In genomic region chr11:15202626-15203025, GRCh38 we compare ENCODE assay signal across 33 cellular contexts.
"Had no signal": no experiment of that assay in that cellular context is flagged by ENCODE, and none has a peak within 500 bp of the region (broad histone marks: within the 10 kb centered on the region; RNA-seq: fewer than 3 reads in every experiment).

No MANE protein-coding gene starts in this region.

- H3K27ac ChIP-seq: adrenal gland, body of pancreas, coronary artery, dorsolateral prefrontal cortex, esophagus muscularis mucosa, foreskin keratinocyte, gastroesophageal sphincter, heart right ventricle had no signal

- H3K36me3 Mint-ChIP-seq: activated CD4-positive, alpha-beta memory T cell treated with anti-CD3 and anti-CD28 coated beads for 36 hours; activated naive CD4-positive, alpha-beta T cell treated with anti-CD3 and anti-CD28 coated beads, Interleukin-2, amount 50 U/mL, for 24 hours; activated naive CD8-positive, alpha-beta T cell treated with anti-CD3 and anti-CD28 coated beads for 36 hours had no signal

- H3K4me1 ChIP-seq: adrenal gland, foreskin keratinocyte had no signal

- H3K36me3 ChIP-seq: adrenal gland, esophagus muscularis mucosa, gastroesophageal sphincter, heart right ventricle had no signal

- H3K27ac Mint-ChIP-seq: activated CD4-positive, alpha-beta memory T cell treated with anti-CD3 and anti-CD28 coated beads for 36 hours; activated CD4-positive, alpha-beta T cell treated with anti-CD3 and anti-CD28 coated beads for 36 hours; activated CD4-positive, alpha-beta T cell treated with anti-CD3 and anti-CD28 coated beads, Interleukin-2, amount 10 ng/mL, durations not matched to agents 24 days and 14 days; activated naive CD4-positive, alpha-beta T cell treated with anti-CD3 and anti-CD28 coated beads for 36 hours; activated naive CD4-positive, alpha-beta T cell treated with anti-CD3 and anti-CD28 coated beads, Interleukin-2, amount 50 U/mL, for 24 hours; activated naive CD8-positive, alpha-beta T cell treated with anti-CD3 and anti-CD28 coated beads for 36 hours; activated naive CD8-positive, alpha-beta T cell treated with anti-CD3 and anti-CD28 coated beads, Interleukin-2, amount 50 U/mL, for 24 hours; activated T-helper 1 cell treated with anti-CD3 and anti-CD28 coated beads, Interleukin-12 subunit alpha, Interleukin-12 subunit beta, Interleukin-2, Interleukin-4 antibody, amounts not matched to agents 30 ng/mL and 10 ng/mL and 1 ng/mL, durations not matched to agents 14 hours and 24 hours and 36 hours; activated T-helper 2 cell treated with anti-CD3 and anti-CD28 coated beads, Interferon-gamma antibody, Interleukin-2, Interleukin-4, amounts not matched to agents 10 μg/mL and 5 μg/mL and 100 μg/mL, durations not matched to agents 14 hours and 24 hours and 36 hours; dendritic cell treated with granulocyte-macrophage colony-stimulating factor and Interleukin-4, amounts not matched to agents 40 ng/mL and 50 ng/mL, for 4 days; T-helper 17 cell; T-helper 2 cell treated with Interferon-gamma antibody and Interleukin-4, amounts not matched to agents 5 μg/mL and 100 μg/mL, for 36 hours had no signal

- DNase-seq: activated CD4-positive, alpha-beta memory T cell treated with anti-CD3 and anti-CD28 coated beads for 36 hours; activated CD4-positive, alpha-beta T cell treated with anti-CD3 and anti-CD28 coated beads for 36 hours; activated CD4-positive, alpha-beta T cell treated with anti-CD3 and anti-CD28 coated beads, Interleukin-2, amount 10 ng/mL, durations not matched to agents 24 days and 14 days; activated CD4-positive, CD25-positive, alpha-beta regulatory T cell; activated CD4-positive, CD25-positive, alpha-beta regulatory T cell treated with anti-CD3 and anti-CD28 coated beads, Interleukin-2, amount 50 U/mL, for 72 hours; activated CD8-positive, alpha-beta memory T cell treated with anti-CD3 and anti-CD28 coated beads, Interleukin-2, amount 50 U/mL, for 4 hours; activated effector memory CD4-positive, alpha-beta T cell treated with anti-CD3 and anti-CD28 coated beads, Interleukin-2, amount 50 U/mL, for 16 hours; activated naive CD4-positive, alpha-beta T cell treated with anti-CD3 and anti-CD28 coated beads for 36 hours; activated naive CD8-positive, alpha-beta T cell treated with anti-CD3 and anti-CD28 coated beads for 36 hours; activated naive CD8-positive, alpha-beta T cell treated with anti-CD3 and anti-CD28 coated beads, Interleukin-2, amount 50 U/mL, for 24 hours; activated T-cell treated with anti-CD3 and anti-CD28 coated beads, Interleukin-2, amount 50 U/mL, for 1 hour; activated T-cell treated with anti-CD3 and anti-CD28 coated beads, Interleukin-2, amount 50 U/mL, for 48 hours; adrenal gland; amygdala; aorta; body of pancreas; dorsolateral prefrontal cortex; effector memory CD4-positive, alpha-beta T cell; erythroblast; foreskin keratinocyte; heart right ventricle; T-helper 1 cell; T-helper 17 cell; T1000 had no signal

- H3K9me3 Mint-ChIP-seq: activated CD4-positive, alpha-beta memory T cell treated with anti-CD3 and anti-CD28 coated beads for 36 hours; activated CD4-positive, alpha-beta T cell treated with anti-CD3 and anti-CD28 coated beads, Interleukin-2, amount 10 ng/mL, durations not matched to agents 24 days and 14 days; activated naive CD4-positive, alpha-beta T cell treated with anti-CD3 and anti-CD28 coated beads for 36 hours; activated naive CD4-positive, alpha-beta T cell treated with anti-CD3 and anti-CD28 coated beads, Interleukin-2, amount 50 U/mL, for 24 hours; activated naive CD8-positive, alpha-beta T cell treated with anti-CD3 and anti-CD28 coated beads for 36 hours; activated naive CD8-positive, alpha-beta T cell treated with anti-CD3 and anti-CD28 coated beads, Interleukin-2, amount 50 U/mL, for 24 hours; activated T-helper 1 cell treated with anti-CD3 and anti-CD28 coated beads, Interleukin-12 subunit alpha, Interleukin-12 subunit beta, Interleukin-2, Interleukin-4 antibody, amounts not matched to agents 30 ng/mL and 10 ng/mL and 1 ng/mL, durations not matched to agents 14 hours and 24 hours and 36 hours; activated T-helper 2 cell treated with anti-CD3 and anti-CD28 coated beads, Interferon-gamma antibody, Interleukin-2, Interleukin-4, amounts not matched to agents 10 μg/mL and 5 μg/mL and 100 μg/mL, durations not matched to agents 14 hours and 24 hours and 36 hours; central memory CD8-positive, alpha-beta T cell; dendritic cell treated with granulocyte-macrophage colony-stimulating factor and Interleukin-4, amounts not matched to agents 40 ng/mL and 50 ng/mL, for 4 days; T-helper 2 cell treated with Interferon-gamma antibody and Interleukin-4, amounts not matched to agents 5 μg/mL and 100 μg/mL, for 36 hours had no signal

- H3K4me3 ChIP-seq: adrenal gland, body of pancreas, coronary artery, dorsolateral prefrontal cortex, esophagus muscularis mucosa, gastroesophageal sphincter, heart right ventricle had no signal

- ATAC-seq: activated CD4-positive, alpha-beta T cell treated with anti-CD3 and anti-CD28 coated beads for 36 hours; activated naive CD8-positive, alpha-beta T cell treated with anti-CD3 and anti-CD28 coated beads, Interleukin-2, amount 50 U/mL, for 24 hours; body of pancreas; foreskin keratinocyte; gastroesophageal sphincter; heart right ventricle; T-helper 17 cell had no signal

- H3K4me3 Mint-ChIP-seq: activated CD4-positive, alpha-beta memory T cell treated with anti-CD3 and anti-CD28 coated beads for 36 hours; activated CD4-positive, alpha-beta T cell treated with anti-CD3 and anti-CD28 coated beads for 36 hours; activated CD4-positive, alpha-beta T cell treated with anti-CD3 and anti-CD28 coated beads, Interleukin-2, amount 10 ng/mL, durations not matched to agents 24 days and 14 days; activated naive CD4-positive, alpha-beta T cell treated with anti-CD3 and anti-CD28 coated beads for 36 hours; activated naive CD4-positive, alpha-beta T cell treated with anti-CD3 and anti-CD28 coated beads, Interleukin-2, amount 50 U/mL, for 24 hours; activated naive CD8-positive, alpha-beta T cell treated with anti-CD3 and anti-CD28 coated beads for 36 hours; activated naive CD8-positive, alpha-beta T cell treated with anti-CD3 and anti-CD28 coated beads, Interleukin-2, amount 50 U/mL, for 24 hours; activated T-helper 1 cell treated with anti-CD3 and anti-CD28 coated beads, Interleukin-12 subunit alpha, Interleukin-12 subunit beta, Interleukin-2, Interleukin-4 antibody, amounts not matched to agents 30 ng/mL and 10 ng/mL and 1 ng/mL, durations not matched to agents 14 hours and 24 hours and 36 hours; central memory CD8-positive, alpha-beta T cell; dendritic cell treated with granulocyte-macrophage colony-stimulating factor and Interleukin-4, amounts not matched to agents 40 ng/mL and 50 ng/mL, for 4 days; T-helper 17 cell; T-helper 2 cell treated with Interferon-gamma antibody and Interleukin-4, amounts not matched to agents 5 μg/mL and 100 μg/mL, for 36 hours had no signal

- H3K9me3 ChIP-seq: adrenal gland, body of pancreas, esophagus muscularis mucosa, gastroesophageal sphincter, heart right ventricle had no signal

- H3K27me3 ChIP-seq: adrenal gland, body of pancreas, esophagus muscularis mucosa, gastroesophageal sphincter had no signal

- H3K27me3 Mint-ChIP-seq: activated CD4-positive, alpha-beta memory T cell treated with anti-CD3 and anti-CD28 coated beads for 36 hours; activated CD4-positive, alpha-beta T cell treated with anti-CD3 and anti-CD28 coated beads for 36 hours; activated naive CD4-positive, alpha-beta T cell treated with anti-CD3 and anti-CD28 coated beads, Interleukin-2, amount 50 U/mL, for 24 hours; activated naive CD8-positive, alpha-beta T cell treated with anti-CD3 and anti-CD28 coated beads for 36 hours had no signal

- H3K4me1 Mint-ChIP-seq: activated CD4-positive, alpha-beta T cell treated with anti-CD3 and anti-CD28 coated beads for 36 hours; activated CD4-positive, alpha-beta T cell treated with anti-CD3 and anti-CD28 coated beads, Interleukin-2, amount 10 ng/mL, durations not matched to agents 24 days and 14 days; activated naive CD4-positive, alpha-beta T cell treated with anti-CD3 and anti-CD28 coated beads, Interleukin-2, amount 50 U/mL, for 24 hours; activated naive CD8-positive, alpha-beta T cell treated with anti-CD3 and anti-CD28 coated beads for 36 hours; activated naive CD8-positive, alpha-beta T cell treated with anti-CD3 and anti-CD28 coated beads, Interleukin-2, amount 50 U/mL, for 24 hours; central memory CD8-positive, alpha-beta T cell; T-helper 17 cell had no signal
